15 cellular contexts compared by ENCODE assay signal in the genomic region with DNA sequence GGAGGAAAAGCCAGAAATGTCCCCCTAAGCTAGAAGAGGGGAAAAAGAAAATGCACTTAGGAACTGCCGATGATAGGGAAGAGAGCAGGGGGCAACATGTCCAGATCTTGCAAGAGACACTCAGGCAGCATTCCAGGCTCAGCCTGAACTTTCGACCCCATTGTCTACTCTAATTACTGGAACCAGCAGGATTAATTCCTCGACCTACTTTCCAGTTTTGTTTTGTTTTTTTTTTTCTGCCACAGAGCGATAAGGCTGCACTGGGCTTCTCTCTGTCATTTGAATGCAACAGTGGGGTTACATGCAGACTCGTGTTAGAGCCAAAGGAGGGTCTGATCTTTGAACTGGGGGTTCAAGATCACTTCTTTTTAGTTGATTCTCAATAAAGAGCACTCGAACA.
DNase-seq lines count a peak whose midpoint lies in the region; ATAC-seq, FAIRE-seq and TF ChIP-seq lines count a peak whose summit lies in the region.
"Had no signal": no experiment of that assay in that cellular context is flagged by ENCODE, and none has a peak within 500 bp of the region (broad histone marks: within the 10 kb centered on the region; RNA-seq: fewer than 3 reads in every experiment).

No MANE protein-coding gene starts in this region.

- peaks cover 8% of the 10 kb centered on the region for H3K4me1 ChIP-seq in astrocyte (ENCODE audit: insufficient read depth, low read length)

- peak; percentile 12 for DNase-seq in M059J (ENCODE audit: low read depth)
- peak; percentile 46 for DNase-seq in astrocyte (ENCODE audit: low read depth)
- peak; percentile 81 for DNase-seq in islet precursor cell
- DNase-seq in progenitor cell of endocrine pancreas (ENCODE audit: low spot score, unreplicated experiment): no peak
- DNase-seq in activated CD4-positive, alpha-beta T cell treated with anti-CD3 and anti-CD28 coated beads for 4 hours: no peak
- no peak for DNase-seq in epidermal melanocyte (ENCODE audit: insufficient read length, low spot score)
- DNase-seq: activated naive CD4-positive, alpha-beta T cell treated with anti-CD3 and anti-CD28 coated beads, Interleukin-2, amount 10 ng/mL, durations not matched to agents 7 days and 5 days; DMS79 treated with DMSO at 0.1 percent for 48 hours; mucosa of descending colon; stimulated activated CD4-positive, alpha-beta T cell treated with anti-CD3 and anti-CD28 coated beads, Interleukin-4, amount 100 ng/mL, for 1 hour had no signal

- no peak overlapping the region for H3K4me3 Mint-ChIP-seq in astrocyte (ENCODE audit: unreplicated experiment)
- H3K4me3 Mint-ChIP-seq in progenitor cell of endocrine pancreas (ENCODE audit: low read depth): no peak overlapping the region
- H3K4me3 Mint-ChIP-seq: activated naive CD4-positive, alpha-beta T cell treated with anti-CD3 and anti-CD28 coated beads, Interleukin-2, amount 10 ng/mL, durations not matched to agents 7 days and 5 days had no signal

- no peak overlapping the region for H3K9ac ChIP-seq in astrocyte (ENCODE audit: low read length)

- FAIRE-seq in astrocyte (lab: Jason Lieb, UNC): no peak
- FAIRE-seq: colon, urothelium cell line had no signal

- H2AFZ ChIP-seq in astrocyte (ENCODE audit: low read depth, low read length): no peak overlapping the region

- H3K27ac Mint-ChIP-seq in astrocyte (ENCODE audit: unreplicated experiment) (peak overlapping the region; percentile 37), progenitor cell of endocrine pancreas (peak overlapping the region; percentile 39)
- H3K27ac Mint-ChIP-seq: activated naive CD4-positive, alpha-beta T cell treated with anti-CD3 and anti-CD28 coated beads, Interleukin-2, amount 10 ng/mL, durations not matched to agents 7 days and 5 days had no signal

- no peaks in the 10 kb centered on the region for H3K79me2 ChIP-seq in astrocyte (ENCODE audit: insufficient read depth, low read length)

- no peak overlapping the region for H3K27ac ChIP-seq in astrocyte (ENCODE audit: low read depth, low read length)
- H3K27ac ChIP-seq: VCaP had no signal

- H3K27me3 Mint-ChIP-seq in astrocyte (ENCODE audit: low read depth, unreplicated experiment): no peaks in the 10 kb centered on the region
- no peaks in the 10 kb centered on the region for H3K27me3 Mint-ChIP-seq in progenitor cell of endocrine pancreas

- peaks cover 14% of the 10 kb centered on the region for H3K4me1 Mint-ChIP-seq in astrocyte (ENCODE audit: low read depth, unreplicated experiment)
- H3K4me1 Mint-ChIP-seq in progenitor cell of endocrine pancreas (ENCODE audit: low read depth): peaks cover 25% of the 10 kb centered on the region
- H3K4me1 Mint-ChIP-seq: activated naive CD4-positive, alpha-beta T cell treated with anti-CD3 and anti-CD28 coated beads, Interleukin-2, amount 10 ng/mL, durations not matched to agents 7 days and 5 days had no signal

- H3K36me3 Mint-ChIP-seq in astrocyte (ENCODE audit: low read depth, unreplicated experiment): no peaks in the 10 kb centered on the region
- no peaks in the 10 kb centered on the region for H3K36me3 Mint-ChIP-seq in progenitor cell of endocrine pancreas (ENCODE audit: insufficient read depth)
- H3K36me3 Mint-ChIP-seq: activated naive CD4-positive, alpha-beta T cell treated with anti-CD3 and anti-CD28 coated beads, Interleukin-2, amount 10 ng/mL, durations not matched to agents 7 days and 5 days had no signal

- no peaks in the 10 kb centered on the region for H3K9me3 ChIP-seq in astrocyte (ENCODE audit: insufficient read depth, low read depth, low read length)
- H3K9me3 ChIP-seq: mucosa of descending colon had no signal

- H3K4me3 ChIP-seq in astrocyte (ENCODE audit: insufficient read depth, low read depth, low read length): no peak overlapping the region
- H3K4me3 ChIP-seq: mucosa of descending colon had no signal

- no peaks in the 10 kb centered on the region for H3K27me3 ChIP-seq in astrocyte (ENCODE audit: insufficient read depth, low read length)

- ATAC-seq in GM19452 (IDR thresholded peaks at IDR 0.05; ENCODE audit: unreplicated experiment) (no peak), HG03521 (IDR thresholded peaks at IDR 0.05; ENCODE audit: unreplicated experiment) (no peak)

- TF ChIP-seq CTCF in astrocyte (IDR thresholded peaks at IDR 0.05; ENCODE audit: insufficient read depth, low read depth, low read length): no peak
- no peak for TF ChIP-seq CTCF in progenitor cell of endocrine pancreas (IDR thresholded peaks at IDR 0.05; ENCODE audit: unreplicated experiment)

- no peaks in the 10 kb centered on the region for H3K36me3 ChIP-seq in astrocyte (ENCODE audit: insufficient read depth, low read length)

- H3K9me3 Mint-ChIP-seq in astrocyte (ENCODE audit: unreplicated experiment): peaks cover 7% of the 10 kb centered on the region
- peaks cover 13% of the 10 kb centered on the region for H3K9me3 Mint-ChIP-seq in progenitor cell of endocrine pancreas (ENCODE audit: low read depth)

- no peaks in the 10 kb centered on the region for H4K20me1 ChIP-seq in astrocyte (ENCODE audit: insufficient read depth, low read length)

- H3K4me2 ChIP-seq in astrocyte (ENCODE audit: low read length): peak overlapping the region; percentile 65

Comparison
In these comparisons a context has a peak if more than half of its experiments do, and no peak if none do; other contexts are left out.
1. DNase-seq: peak in M059J (single experiment), astrocyte (single experiment) and islet precursor cell (single experiment); none in progenitor cell of endocrine pancreas (single experiment), activated CD4-positive, alpha-beta T cell treated with anti-CD3 and anti-CD28 coated beads for 4 hours (0 of 2) and epidermal melanocyte (single experiment).